2 cellular contexts compared by ENCODE assay signal in the genomic region with DNA sequence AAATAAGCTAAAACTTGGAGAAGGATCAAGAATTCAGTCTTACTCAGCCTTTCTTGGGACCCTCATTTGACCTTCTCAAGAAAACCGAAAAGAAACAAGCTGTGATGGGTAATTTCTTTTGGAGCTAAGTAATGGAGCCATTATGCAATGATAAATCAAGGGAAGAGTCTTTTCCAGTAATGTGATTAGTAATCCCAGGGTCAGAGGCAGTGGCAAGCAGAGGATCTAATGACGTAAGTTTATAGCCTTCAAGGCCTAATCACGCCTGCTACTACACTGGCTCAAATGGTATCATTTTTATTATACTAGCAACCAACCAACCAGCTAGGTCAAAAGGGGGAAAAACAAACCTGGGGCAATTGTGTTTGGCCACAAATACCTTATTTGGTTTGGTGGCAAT.
TF ChIP-seq lines count a peak whose summit lies in the region.

No MANE protein-coding gene starts in this region.

TF ChIP-seq in SK-N-SH treated with all-trans-retinoic acid at 6 μM for 48 hours, 23 proteins besides CTCF, POLR2A, EP300 and RAD21 (continued from another document):
- TF ChIP-seq OSR1 (CRISPR knock-in tag; IDR thresholded peaks at IDR 0.05) (no peak), ISL1 (CRISPR knock-in tag; IDR thresholded peaks at IDR 0.05) (peak; percentile 96), ARNTL (CRISPR knock-in tag; IDR thresholded peaks at IDR 0.05; ENCODE audit: borderline replicate concordance, low read depth) (no peak), RARB (CRISPR knock-in tag; IDR thresholded peaks at IDR 0.05) (no peak), CSDC2 (CRISPR knock-in tag; IDR thresholded peaks at IDR 0.05) (no peak), ESRRG (CRISPR knock-in tag; IDR thresholded peaks at IDR 0.05) (no peak), ZNF70 (CRISPR knock-in tag; IDR thresholded peaks at IDR 0.05) (no peak), ZFP3 (CRISPR knock-in tag; IDR thresholded peaks at IDR 0.05) (no peak), BACH2 (CRISPR knock-in tag; IDR thresholded peaks at IDR 0.05; ENCODE audit: borderline replicate concordance) (no peak), GLIS3 (CRISPR knock-in tag; IDR thresholded peaks at IDR 0.05) (no peak), TCF4 (CRISPR knock-in tag; IDR thresholded peaks at IDR 0.05; ENCODE audit: borderline replicate concordance) (no peak), PPARA (CRISPR knock-in tag; IDR thresholded peaks at IDR 0.05; ENCODE audit: borderline replicate concordance) (no peak), ZNF8 (CRISPR knock-in tag; IDR thresholded peaks at IDR 0.05) (no peak), ZNF565 (CRISPR knock-in tag; conservative IDR thresholded peaks at IDR 0.05; ENCODE audit: low read depth) (no peak), SNAI2 (CRISPR knock-in tag; IDR thresholded peaks at IDR 0.05) (no peak), ZC3H10 (CRISPR knock-in tag; IDR thresholded peaks at IDR 0.05) (peak; percentile 87; the same call in 1 of the 2 replicates)
- TF ChIP-seq, protein P1, sequence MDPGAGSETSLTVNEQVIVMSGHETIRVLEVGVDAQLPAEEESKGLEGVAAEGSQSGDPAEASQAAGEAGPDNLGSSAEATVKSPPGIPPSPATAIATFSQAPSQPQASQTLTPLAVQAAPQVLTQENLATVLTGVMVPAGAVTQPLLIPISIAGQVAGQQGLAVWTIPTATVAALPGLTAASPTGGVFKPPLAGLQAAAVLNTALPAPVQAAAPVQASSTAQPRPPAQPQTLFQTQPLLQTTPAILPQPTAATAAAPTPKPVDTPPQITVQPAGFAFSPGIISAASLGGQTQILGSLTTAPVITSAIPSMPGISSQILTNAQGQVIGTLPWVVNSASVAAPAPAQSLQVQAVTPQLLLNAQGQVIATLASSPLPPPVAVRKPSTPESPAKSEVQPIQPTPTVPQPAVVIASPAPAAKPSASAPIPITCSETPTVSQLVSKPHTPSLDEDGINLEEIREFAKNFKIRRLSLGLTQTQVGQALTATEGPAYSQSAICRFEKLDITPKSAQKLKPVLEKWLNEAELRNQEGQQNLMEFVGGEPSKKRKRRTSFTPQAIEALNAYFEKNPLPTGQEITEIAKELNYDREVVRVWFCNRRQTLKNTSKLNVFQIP (CRISPR knock-in tag; IDR thresholded peaks at IDR 0.05; ENCODE audit: borderline replicate concordance, low read depth) = no peak
- TF ChIP-seq, protein P2, sequence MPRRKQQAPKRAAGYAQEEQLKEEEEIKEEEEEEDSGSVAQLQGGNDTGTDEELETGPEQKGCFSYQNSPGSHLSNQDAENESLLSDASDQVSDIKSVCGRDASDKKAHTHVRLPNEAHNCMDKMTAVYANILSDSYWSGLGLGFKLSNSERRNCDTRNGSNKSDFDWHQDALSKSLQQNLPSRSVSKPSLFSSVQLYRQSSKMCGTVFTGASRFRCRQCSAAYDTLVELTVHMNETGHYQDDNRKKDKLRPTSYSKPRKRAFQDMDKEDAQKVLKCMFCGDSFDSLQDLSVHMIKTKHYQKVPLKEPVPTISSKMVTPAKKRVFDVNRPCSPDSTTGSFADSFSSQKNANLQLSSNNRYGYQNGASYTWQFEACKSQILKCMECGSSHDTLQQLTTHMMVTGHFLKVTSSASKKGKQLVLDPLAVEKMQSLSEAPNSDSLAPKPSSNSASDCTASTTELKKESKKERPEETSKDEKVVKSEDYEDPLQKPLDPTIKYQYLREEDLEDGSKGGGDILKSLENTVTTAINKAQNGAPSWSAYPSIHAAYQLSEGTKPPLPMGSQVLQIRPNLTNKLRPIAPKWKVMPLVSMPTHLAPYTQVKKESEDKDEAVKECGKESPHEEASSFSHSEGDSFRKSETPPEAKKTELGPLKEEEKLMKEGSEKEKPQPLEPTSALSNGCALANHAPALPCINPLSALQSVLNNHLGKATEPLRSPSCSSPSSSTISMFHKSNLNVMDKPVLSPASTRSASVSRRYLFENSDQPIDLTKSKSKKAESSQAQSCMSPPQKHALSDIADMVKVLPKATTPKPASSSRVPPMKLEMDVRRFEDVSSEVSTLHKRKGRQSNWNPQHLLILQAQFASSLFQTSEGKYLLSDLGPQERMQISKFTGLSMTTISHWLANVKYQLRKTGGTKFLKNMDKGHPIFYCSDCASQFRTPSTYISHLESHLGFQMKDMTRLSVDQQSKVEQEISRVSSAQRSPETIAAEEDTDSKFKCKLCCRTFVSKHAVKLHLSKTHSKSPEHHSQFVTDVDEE (CRISPR knock-in tag; IDR thresholded peaks at IDR 0.05) = no peak
- TF ChIP-seq, protein P3, sequence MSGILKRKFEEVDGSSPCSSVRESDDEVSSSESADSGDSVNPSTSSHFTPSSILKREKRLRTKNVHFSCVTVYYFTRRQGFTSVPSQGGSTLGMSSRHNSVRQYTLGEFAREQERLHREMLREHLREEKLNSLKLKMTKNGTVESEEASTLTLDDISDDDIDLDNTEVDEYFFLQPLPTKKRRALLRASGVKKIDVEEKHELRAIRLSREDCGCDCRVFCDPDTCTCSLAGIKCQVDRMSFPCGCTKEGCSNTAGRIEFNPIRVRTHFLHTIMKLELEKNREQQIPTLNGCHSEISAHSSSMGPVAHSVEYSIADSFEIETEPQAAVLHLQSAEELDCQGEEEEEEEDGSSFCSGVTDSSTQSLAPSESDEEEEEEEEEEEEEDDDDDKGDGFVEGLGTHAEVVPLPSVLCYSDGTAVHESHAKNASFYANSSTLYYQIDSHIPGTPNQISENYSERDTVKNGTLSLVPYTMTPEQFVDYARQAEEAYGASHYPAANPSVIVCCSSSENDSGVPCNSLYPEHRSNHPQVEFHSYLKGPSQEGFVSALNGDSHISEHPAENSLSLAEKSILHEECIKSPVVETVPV (CRISPR knock-in tag; IDR thresholded peaks at IDR 0.05) = no peak
TF ChIP-seq in SK-N-SH treated with all-trans-retinoic acid at 6 μM for 48 hours: peak in this region for 4.

TF ChIP-seq in SK-N-SH, 30 proteins besides CTCF, POLR2A, EP300 and RAD21 (continued from another document):
- TF ChIP-seq ELF1 (IDR thresholded peaks at IDR 0.05) (no peak), EZH2phosphoT487 (IDR thresholded peaks at IDR 0.05; ENCODE audit: borderline replicate concordance, low read depth) (no peak), JUND (IDR thresholded peaks at IDR 0.05) (no peak)
- TF ChIP-seq, protein P4, sequence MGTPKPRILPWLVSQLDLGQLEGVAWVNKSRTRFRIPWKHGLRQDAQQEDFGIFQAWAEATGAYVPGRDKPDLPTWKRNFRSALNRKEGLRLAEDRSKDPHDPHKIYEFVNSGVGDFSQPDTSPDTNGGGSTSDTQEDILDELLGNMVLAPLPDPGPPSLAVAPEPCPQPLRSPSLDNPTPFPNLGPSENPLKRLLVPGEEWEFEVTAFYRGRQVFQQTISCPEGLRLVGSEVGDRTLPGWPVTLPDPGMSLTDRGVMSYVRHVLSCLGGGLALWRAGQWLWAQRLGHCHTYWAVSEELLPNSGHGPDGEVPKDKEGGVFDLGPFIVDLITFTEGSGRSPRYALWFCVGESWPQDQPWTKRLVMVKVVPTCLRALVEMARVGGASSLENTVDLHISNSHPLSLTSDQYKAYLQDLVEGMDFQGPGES (IDR thresholded peaks at IDR 0.05; ENCODE audit: low read depth, low read length) = no peak
